14 cellular contexts compared by ENCODE assay signal in the genomic region with DNA sequence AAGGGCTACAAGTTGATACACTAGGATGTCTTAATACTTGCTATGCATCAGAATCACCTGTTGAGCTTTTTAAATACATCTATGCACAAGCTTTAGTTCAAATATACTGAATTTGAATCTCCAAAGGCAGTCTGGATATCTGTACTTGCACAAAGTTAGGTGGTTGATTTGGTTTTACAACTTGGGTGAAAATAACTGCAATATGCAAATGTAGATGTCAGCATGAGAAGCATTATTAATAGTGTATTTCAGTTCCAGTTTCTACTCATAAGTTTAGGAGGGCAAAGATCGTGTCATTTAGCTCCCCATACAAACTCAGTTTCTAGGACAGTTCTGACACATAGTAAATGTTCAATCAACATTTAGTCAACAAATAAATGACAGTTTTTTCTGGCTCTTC. TPM values are rescaled to one million over a fixed set of nuclear protein-coding genes. Genes with fewer than 3 reads are reported as not detected.
DNase-seq lines count a peak whose midpoint lies in the region; ATAC-seq and TF ChIP-seq lines count a peak whose summit lies in the region.
"Had no signal": no experiment of that assay in that cellular context is flagged by ENCODE, and none has a peak within 500 bp of the region (broad histone marks: within the 10 kb centered on the region; RNA-seq: fewer than 3 reads in every experiment).

No MANE protein-coding gene starts in this region.

- H3K4me3 Mint-ChIP-seq in MCF 10A (ENCODE audit: unreplicated experiment) = no peak overlapping the region
- H3K4me3 Mint-ChIP-seq: CD14-positive monocyte; central memory CD8-positive, alpha-beta T cell; type B pancreatic cell had no signal

- peaks cover 5% of the 10 kb centered on the region for H3K4me1 Mint-ChIP-seq in MCF 10A (ENCODE audit: insufficient read depth, unreplicated experiment)

- H3K27me3 Mint-ChIP-seq in MCF 10A (ENCODE audit: insufficient read depth, unreplicated experiment) = no peaks in the 10 kb centered on the region
- H3K27me3 Mint-ChIP-seq: central memory CD8-positive, alpha-beta T cell; type B pancreatic cell had no signal

- CTCF ChIA-PET in MCF 10A (lab: Yijun Ruan, JAX) = interaction anchor here (0.9 to 1.5 kb wide), 2 partner anchors 17 to 497 kb away, joined by 3 to 5 read pairs; no protein-coding TSS in a partner anchor

- no peak for TF ChIP-seq CTCF in omental fat pad (IDR thresholded peaks at IDR 0.05)
- no peak for TF ChIP-seq CTCF in MCF 10A (IDR thresholded peaks at IDR 0.05; ENCODE audit: unreplicated experiment)

- BruUV-seq in MCF 10A (replicated peaks; lab: Mats Ljungman, UMichigan) = no TSS peak

- intact Hi-C loops in MCF 10A (cut with micrococcal nuclease) = no loop called here

- H3K27ac Mint-ChIP-seq in MCF 10A (ENCODE audit: low read depth, unreplicated experiment) = no peak overlapping the region
- H3K27ac Mint-ChIP-seq: CD14-positive monocyte, type B pancreatic cell had no signal

- POLR2A ChIA-PET in MCF 10A (lab: Yijun Ruan, JAX) = interaction anchor here (0.7 to 1.3 kb wide), 2 partner anchors 9 to 263 kb away, joined by 3 read pairs; no protein-coding TSS in a partner anchor

- DNase-seq in omental fat pad (ENCODE audit: low spot score) = no peak
- no peak for DNase-seq in MCF 10A (ENCODE audit: unreplicated experiment)
- no peak for DNase-seq in SK-N-DZ (ENCODE audit: low spot score)
- DNase-seq in SHP77 (lab: John Stamatoyannopoulos, UW) = no peak
- DNase-seq: activated T-cell treated with anti-CD3 and anti-CD28 coated beads, Interleukin-2, amount 50 U/mL, for 48 hours; NCI-H82; T-helper 9 cell had no signal

- H3K36me3 Mint-ChIP-seq in MCF 10A (ENCODE audit: insufficient read depth, unreplicated experiment) = peaks cover 42% of the 10 kb centered on the region

- H3K9me3 Mint-ChIP-seq in MCF 10A (ENCODE audit: unreplicated experiment) = no peaks in the 10 kb centered on the region
- H3K9me3 Mint-ChIP-seq: CD14-positive monocyte; central memory CD8-positive, alpha-beta T cell; type B pancreatic cell had no signal

- ATAC-seq in GM18502 (IDR thresholded peaks at IDR 0.05; ENCODE audit: poor library complexity, unreplicated experiment) (peak; percentile 98), GM19455 (IDR thresholded peaks at IDR 0.05; ENCODE audit: unreplicated experiment) (peak; percentile 99), HG02884 (IDR thresholded peaks at IDR 0.05; ENCODE audit: unreplicated experiment) (peak; percentile 92), HG03571 (IDR thresholded peaks at IDR 0.05; ENCODE audit: unreplicated experiment) (peak; percentile 96), omental fat pad (ENCODE audit: low FRiP score) (no peak)

RNA-seq across cellular contexts. Expression of gene IQCB1, which starts 25.6 kb away (rescaled TPM):
- total RNA-seq in omental fat pad (10 to 100 TPM; 16.9 to 27.5 (median 19.9) TPM), MCF 10A (2022) (33.5 and 34.6 TPM in 2 replicates)
- polyA plus RNA-seq in SK-N-DZ (2014; cell fraction: cytosol; rRNA removed) = 60.0 and 63.1 TPM in 2 replicates
- polyA plus RNA-seq in SK-N-DZ (2014; cell fraction: nucleus; rRNA removed) = 82.1 and 85.9 TPM in 2 replicates

RNA-seq across cellular contexts. Expression of gene EAF2, which starts 25.8 kb away (rescaled TPM):
- total RNA-seq in omental fat pad (1 to 10 TPM; 3.7 to 8.9 (median 6.1) TPM), MCF 10A (2022) (2.5 and 2.7 TPM in 2 replicates)
- polyA plus RNA-seq in SK-N-DZ (2014; cell fraction: cytosol; rRNA removed) = 9.6 and 10.6 TPM in 2 replicates
- polyA plus RNA-seq in SK-N-DZ (2014; cell fraction: nucleus; rRNA removed) = 11.7 and 13.7 TPM in 2 replicates

RNA-seq across cellular contexts. Expression of gene GOLGB1, which starts 59.7 kb away (rescaled TPM):
- 10 to 100 TPM; 56.6 to 68.5 (median 57.5) TPM for total RNA-seq in omental fat pad
- 62.4 and 66.9 TPM in 2 replicates for total RNA-seq in MCF 10A (2022)
- polyA plus RNA-seq in SK-N-DZ (2014; cell fraction: cytosol; rRNA removed) = 7.6 and 8.2 TPM in 2 replicates
- polyA plus RNA-seq in SK-N-DZ (2014; cell fraction: nucleus; rRNA removed) = 11.2 and 14.5 TPM in 2 replicates
